ENCODE assay signal across 13 cellular contexts in genomic region chr9:121613009-121613766, GRCh38. TPM values are rescaled to one million over a fixed set of nuclear protein-coding genes. Genes with fewer than 3 reads are reported as not detected.
A peak's percentile ranks its signal among the peaks of the same experiment; 100 is the strongest.
DNase-seq lines count a peak whose midpoint lies in the region; ATAC-seq, FAIRE-seq and TF ChIP-seq lines count a peak whose summit lies in the region.
"Had no signal": no experiment of that assay in that cellular context is flagged by ENCODE, and none has a peak within 500 bp of the region (broad histone marks: within the 10 kb centered on the region; RNA-seq: fewer than 3 reads in every experiment).

No MANE protein-coding gene starts in this region.

- H3K79me2 ChIP-seq in GM23248 (ENCODE audit: insufficient read depth) = no peaks in the 10 kb centered on the region

- H3K9me3 Mint-ChIP-seq in naive B cell (peaks cover 0 to 3% (median 0%) of the 10 kb centered on the region in 7 donors), immature natural killer cell (no peaks in the 10 kb centered on the region)
- H3K9me3 Mint-ChIP-seq: activated CD4-positive, alpha-beta memory T cell treated with anti-CD3 and anti-CD28 coated beads, Interleukin-2, amount 10 ng/mL, durations not matched to agents 7 days and 5 days had no signal

- H3K9me3 ChIP-seq in vagina (no peaks in the 10 kb centered on the region), GM23248 (ENCODE audit: low read depth) (no peaks in the 10 kb centered on the region)
- H3K9me3 ChIP-seq: tibial artery had no signal

- H3K27me3 ChIP-seq in bronchial epithelial cell (ENCODE audit: control insufficient read depth, insufficient read depth, low read length) = no peaks in the 10 kb centered on the region
- H3K27me3 ChIP-seq in vagina = no peaks in the 10 kb centered on the region
- no peaks in the 10 kb centered on the region; the same call in 1 of the 2 replicates for H3K27me3 ChIP-seq in GM23248 (replicated peaks; ENCODE audit: insufficient read depth)
- H3K27me3 ChIP-seq: tibial artery had no signal

- H4K20me1 ChIP-seq in GM23248 (ENCODE audit: insufficient read depth) = no peaks in the 10 kb centered on the region

- H3K9ac ChIP-seq in GM23248 = no peak overlapping the region

- H3K27ac Mint-ChIP-seq in naive B cell = peak overlapping the region in 3 of 6 donors; percentile 8 to 48 (median 19)
- no peak overlapping the region for H3K27ac Mint-ChIP-seq in immature natural killer cell
- H3K27ac Mint-ChIP-seq: activated CD4-positive, alpha-beta memory T cell treated with anti-CD3 and anti-CD28 coated beads, Interleukin-2, amount 10 ng/mL, durations not matched to agents 7 days and 5 days had no signal

- no peak overlapping the region for H2AFZ ChIP-seq in GM23248

- H3K36me3 Mint-ChIP-seq in naive B cell = no peaks in the 10 kb centered on the region
- H3K36me3 Mint-ChIP-seq in immature natural killer cell = no peaks in the 10 kb centered on the region

- peak; percentile 77 to 82 for ATAC-seq in naive B cell (ENCODE audit: low read depth in 2 of 2)

- WGBS in GM23248 (ENCODE audit: low coverage in 1 of 2, low lambda C conversion rate in 2 of 2, missing lambda C conversion rate in 2 of 2), 2 experiments = 84 to 85% methylated on average over 11 of the region's 11 CpGs

- no peaks in the 10 kb centered on the region for H3K9me2 ChIP-seq in GM23248 (ENCODE audit: insufficient read depth)

- no peak overlapping the region for H3K4me2 ChIP-seq in GM23248 (ENCODE audit: unreplicated experiment)

- H3K4me3 Mint-ChIP-seq in naive B cell (peak overlapping the region in 5 of 8 donors; percentile 0 to 53 (median 6)), immature natural killer cell (peak overlapping the region in 1 of 5 donors; percentile 68)
- H3K4me3 Mint-ChIP-seq: activated CD4-positive, alpha-beta memory T cell treated with anti-CD3 and anti-CD28 coated beads, Interleukin-2, amount 10 ng/mL, durations not matched to agents 7 days and 5 days had no signal

- intact Hi-C loops in vagina (cut with DNase I) = no loop called here

- no peak overlapping the region for H3K27ac ChIP-seq in vagina
- H3K27ac ChIP-seq in GM23248 = no peak overlapping the region
- H3K27ac ChIP-seq: tibial artery had no signal

- in situ Hi-C loops in GM23248 (cut with MboI) = no loop called here

- peaks cover 40% of the 10 kb centered on the region for H3K4me1 ChIP-seq in vagina
- no peaks in the 10 kb centered on the region for H3K4me1 ChIP-seq in GM23248 (ENCODE audit: insufficient read depth)

- DNase-seq in DMS79 (lab: John Stamatoyannopoulos, UW) = peak; percentile 29
- DNase-seq in NAMALWA (ENCODE audit: low spot score) = peak; percentile 25
- peak; percentile 39 for DNase-seq in bronchial epithelial cell (ENCODE audit: low read depth)
- DNase-seq in naive B cell = peak; percentile 23
- no peak for DNase-seq in vagina (ENCODE audit: extremely low spot score in 2 of 2)
- no peak for DNase-seq in immature natural killer cell
- DNase-seq in GM23248 = no peak
- no peak for DNase-seq in activated CD4-positive, alpha-beta T cell treated with anti-CD3 and anti-CD28 coated beads, Interleukin-2, amount 50 U/mL, for 1 hour
- DNase-seq: activated CD4-positive, alpha-beta memory T cell treated with anti-CD3 and anti-CD28 coated beads, Interleukin-2, amount 10 ng/mL, durations not matched to agents 7 days and 5 days; foreskin melanocyte; HCEC 1CT; tibial artery had no signal

- no peak for TF ChIP-seq POLR2A in vagina (IDR thresholded peaks at IDR 0.05)

- FAIRE-seq in bronchial epithelial cell (lab: Jason Lieb, UNC) = no peak
- FAIRE-seq: astrocyte had no signal

- H3K4me3 ChIP-seq in bronchial epithelial cell (ENCODE audit: low read depth, low read length) (no peak overlapping the region), vagina (no peak overlapping the region), GM23248 (no peak overlapping the region)
- H3K4me3 ChIP-seq: tibial artery had no signal

- TF ChIP-seq CTCF in bronchial epithelial cell (IDR thresholded peaks at IDR 0.05; ENCODE audit: insufficient read depth, low read length, severe bottlenecking) = no peak
- TF ChIP-seq CTCF in vagina (IDR thresholded peaks at IDR 0.05) = no peak

- peaks cover 17 to 24% (median 19%) of the 10 kb centered on the region in 3 donors for H3K4me1 Mint-ChIP-seq in naive B cell
- H3K4me1 Mint-ChIP-seq in immature natural killer cell = peaks cover 12 to 17% of the 10 kb centered on the region in 2 donors

- no peaks in the 10 kb centered on the region for H3F3A ChIP-seq in GM23248 (ENCODE audit: insufficient read depth)

- H3K27me3 Mint-ChIP-seq in naive B cell = peaks cover 15 to 62% (median 45%) of the 10 kb centered on the region in 3 donors
- peaks cover 4 to 14% (median 11%) of the 10 kb centered on the region in 3 donors for H3K27me3 Mint-ChIP-seq in immature natural killer cell (ENCODE audit: low read depth in 3 of 3)

- H3K36me3 ChIP-seq in bronchial epithelial cell (ENCODE audit: control insufficient read depth, insufficient read depth, low read length) = no peaks in the 10 kb centered on the region
- H3K36me3 ChIP-seq in vagina = no peaks in the 10 kb centered on the region
- H3K36me3 ChIP-seq in GM23248 (ENCODE audit: low read depth) = no peaks in the 10 kb centered on the region
- H3K36me3 ChIP-seq: tibial artery had no signal

RNA-seq across cellular contexts. Expression of gene DAB2IP, which starts 38.2 kb away (rescaled TPM):
- total RNA-seq in bronchial epithelial cell (8.4 TPM in 2 replicates), vagina (38.8 TPM)
- polyA plus RNA-seq in naive B cell (ENCODE audit: low read depth in 6 of 6) (not detected), immature natural killer cell (1 to 10 TPM in 1 of 3 donors, under 1 TPM in 1, not detected in 1; 0.06 to 1.1 TPM), GM23248 (2016; fragmentation: Nextera tagmentation; extraction: Ambion mirVana) (2.1 and 2.6 TPM in 2 replicates)
- total RNA-seq in GM23248 (2014; rRNA removed; shearing (Covaris generic)) = 9.5 and 19.7 TPM in 2 replicates
- total RNA-seq: activated CD4-positive, alpha-beta memory T cell treated with anti-CD3 and anti-CD28 coated beads, Interleukin-2, amount 10 ng/mL, durations not matched to agents 7 days and 5 days had no signal

Comparison
In these comparisons a context has a peak if more than half of its experiments do, and no peak if none do; other contexts are left out.
1. DNase-seq: peak in DMS79 (single experiment), NAMALWA (single experiment), bronchial epithelial cell (single experiment) and naive B cell (single experiment); none in vagina (0 of 2), immature natural killer cell (0 of 3), GM23248 (single experiment) and activated CD4-positive, alpha-beta T cell treated with anti-CD3 and anti-CD28 coated beads, Interleukin-2, amount 50 U/mL, for 1 hour (single experiment).